In genomic region chr12:54215990-54216579, GRCh38 we compare ENCODE assay signal across 8 cellular contexts. TPM values are rescaled to one million over a fixed set of nuclear protein-coding genes. Genes with fewer than 3 reads are reported as not detected.
A peak's percentile ranks its signal among the peaks of the same experiment; 100 is the strongest.
DNase-seq lines count a peak whose midpoint lies in the region; ATAC-seq and TF ChIP-seq lines count a peak whose summit lies in the region.

No MANE protein-coding gene starts in this region.

- H3K36me3 ChIP-seq in PC-3 (ENCODE audit: low read depth, low read length), result no peaks in the 10 kb centered on the region; the same call in 1 of the 2 replicates
- H3K36me3 ChIP-seq in adipocyte (ENCODE audit: control insufficient read depth, insufficient read depth, low read length, severe bottlenecking), result no peaks in the 10 kb centered on the region
- H3K36me3 ChIP-seq in rectal smooth muscle tissue (ENCODE audit: control insufficient read depth, insufficient read depth, low read length), result no peaks in the 10 kb centered on the region
- H3K36me3 ChIP-seq in upper lobe of left lung, result no peaks in the 10 kb centered on the region

- H3K9me2 ChIP-seq in PC-3 (replicated peaks; ENCODE audit: low read length), result no peaks in the 10 kb centered on the region

- TF ChIP-seq EP300 in upper lobe of left lung (IDR thresholded peaks at IDR 0.05), result no peak

- H3K27ac Mint-ChIP-seq in glutamatergic neuron (ENCODE audit: unreplicated experiment), result no peak overlapping the region

- H3K27me3 Mint-ChIP-seq in glutamatergic neuron (ENCODE audit: unreplicated experiment), result peaks cover 20% of the 10 kb centered on the region

- POLR2A ChIA-PET in PC-3 (lab: Charles Lee; ENCODE audit: unreplicated experiment), result no interaction called here

- no peak overlapping the region for H3K4me3 Mint-ChIP-seq in glutamatergic neuron (ENCODE audit: unreplicated experiment)

- no TSS peak for BruUV-seq in PC-3 (replicated peaks; lab: Mats Ljungman, UMichigan)

- H4K20me1 ChIP-seq in PC-3 (ENCODE audit: low read length), result no peaks in the 10 kb centered on the region

- no peaks in the 10 kb centered on the region for H3K27me3 ChIP-seq in PC-3 (ENCODE audit: low read length)
- H3K27me3 ChIP-seq in adipocyte (replicated peaks; ENCODE audit: control insufficient read depth, insufficient read depth, low read length), result no peaks in the 10 kb centered on the region
- peaks cover 30% of the 10 kb centered on the region for H3K27me3 ChIP-seq in rectal smooth muscle tissue (ENCODE audit: control insufficient read depth, insufficient read depth, low read length)
- H3K27me3 ChIP-seq in upper lobe of left lung, result peaks cover 0 to 8% (median 1%) of the 10 kb centered on the region in 4 donors

- H3K9ac ChIP-seq in PC-3 (ENCODE audit: low read length), result no peak overlapping the region
- peak overlapping the region; percentile 56 for H3K9ac ChIP-seq in adipocyte (ENCODE audit: low read length)
- no peak overlapping the region for H3K9ac ChIP-seq in rectal smooth muscle tissue (ENCODE audit: low read length)

- H3K4me2 ChIP-seq in PC-3 (ENCODE audit: low read length), result peak overlapping the region; percentile 95; the same call in 1 of the 2 replicates

- intact Hi-C loops in PC-3 (cut with micrococcal nuclease), result no loop called here

- H3K9me3 ChIP-seq in PC-3 (ENCODE audit: low read length) (no peaks in the 10 kb centered on the region), adipocyte (ENCODE audit: control insufficient read depth, low read length) (no peaks in the 10 kb centered on the region), upper lobe of left lung (no peaks in the 10 kb centered on the region)

- no peak for TF ChIP-seq POLR2A in upper lobe of left lung (IDR thresholded peaks at IDR 0.05)

- H3K27ac ChIP-seq in PC-3 (ENCODE audit: low read length) (no peak overlapping the region), rectal smooth muscle tissue (ENCODE audit: low read depth, low read length) (no peak overlapping the region), upper lobe of left lung (no peak overlapping the region)

- H3K4me1 ChIP-seq in PC-3 (ENCODE audit: insufficient read depth, low read length) (peaks cover 11% of the 10 kb centered on the region), adipocyte (ENCODE audit: control insufficient read depth, insufficient read depth, low read length) (peaks cover 8% of the 10 kb centered on the region), rectal smooth muscle tissue (ENCODE audit: control insufficient read depth, insufficient read depth, low read length) (no peaks in the 10 kb centered on the region), upper lobe of left lung (peaks cover 29 to 37% (median 31%) of the 10 kb centered on the region in 4 donors)

- CTCF ChIA-PET in PC-3 (lab: Charles Lee), result interaction anchor here (0.6 to 1.4 kb wide), 4 partner anchors 14 to 217 kb away, joined by 3 to 6 read pairs (median 4); partner anchors contain the start of gene HOXC5

- ATAC-seq in PC-3 (no peak), upper lobe of left lung (ENCODE audit: low FRiP score in 2 of 2) (no peak)

- H3K79me2 ChIP-seq in PC-3 (ENCODE audit: low read length), result no peaks in the 10 kb centered on the region

- H2AFZ ChIP-seq in PC-3 (ENCODE audit: low read length), result 0 out of 2 replicates have a peak overlapping the region, but pooled peaks have one; percentile 92

- H3K36me3 Mint-ChIP-seq in glutamatergic neuron (ENCODE audit: unreplicated experiment), result no peaks in the 10 kb centered on the region

- no peaks in the 10 kb centered on the region for H3F3A ChIP-seq in PC-3 (ENCODE audit: low read length, unreplicated experiment)

- DNase-seq in GM12864 (ENCODE audit: low read depth), result no peak
- DNase-seq in PC-3, result no peak
- DNase-seq in adipocyte (ENCODE audit: low read depth), result no peak
- DNase-seq in glutamatergic neuron, result no peak
- DNase-seq in AG20443 (ENCODE audit: low spot score), result no peak
- DNase-seq in D341Med (ENCODE audit: low spot score), result no peak
- no peak for DNase-seq in upper lobe of left lung

- H3K4me3 ChIP-seq in GM12864 (ENCODE audit: low read depth, low read length) (peak overlapping the region; percentile 23), PC-3 (ENCODE audit: low read length) (no peak overlapping the region), adipocyte (ENCODE audit: low read length) (peak overlapping the region; percentile 73), rectal smooth muscle tissue (ENCODE audit: low read length) (peak overlapping the region; percentile 51), upper lobe of left lung (peak overlapping the region in 2 of 4 donors; percentile 18 to 35)

- WGBS in upper lobe of left lung, 2 donors, result 4 to 9% methylated on average over 8 to 25 of the region's 25 CpGs

- peaks cover 2% of the 10 kb centered on the region for H3K4me1 Mint-ChIP-seq in glutamatergic neuron (ENCODE audit: low read depth, unreplicated experiment)

- peaks cover 2% of the 10 kb centered on the region for H3K9me3 Mint-ChIP-seq in glutamatergic neuron (ENCODE audit: unreplicated experiment)

- no peak for TF ChIP-seq CTCF in GM12864 (IDR thresholded peaks at IDR 0.05; ENCODE audit: low read depth, low read length, missing control alignments)
- TF ChIP-seq CTCF in PC-3 (conservative IDR thresholded peaks at IDR 0.05; ENCODE audit: low read depth, low read length), result no peak
- no peak for TF ChIP-seq CTCF in glutamatergic neuron (IDR thresholded peaks at IDR 0.05; ENCODE audit: partially characterized antibody, unreplicated experiment)
- TF ChIP-seq CTCF in upper lobe of left lung (IDR thresholded peaks at IDR 0.05), result no peak

RNA-seq across cellular contexts. Expression of gene SMUG1, which starts 27.3 kb away (rescaled TPM):
- total RNA-seq in PC-3 (2014; rRNA removed), result 69.8 and 93.5 TPM in 2 replicates
- 39.3 TPM for total RNA-seq in glutamatergic neuron (ENCODE audit: unreplicated experiment)
- 10 to 100 TPM; 19.8 to 54.5 (median 28.6) TPM for total RNA-seq in upper lobe of left lung
